ENCODE assay signal across 1 cellular context in genomic region chr20:25195962-25196700, GRCh38.
TF ChIP-seq lines count a peak whose summit lies in the region.

No MANE protein-coding gene starts in this region.

TF ChIP-seq in K562, 482 proteins besides CTCF, POLR2A, EP300 and RAD21 (continued from another document):
- 0 out of 2 replicates have a peak, but pooled peaks have one; percentile 24 for TF ChIP-seq NKRF (IDR thresholded peaks at IDR 0.05; ENCODE audit: borderline replicate concordance)
- no peak for TF ChIP-seq MEIS2 (IDR thresholded peaks at IDR 0.05; ENCODE audit: partially characterized antibody)
